Comparison of ENCODE assay signal across 28 cellular contexts in the genomic region with DNA sequence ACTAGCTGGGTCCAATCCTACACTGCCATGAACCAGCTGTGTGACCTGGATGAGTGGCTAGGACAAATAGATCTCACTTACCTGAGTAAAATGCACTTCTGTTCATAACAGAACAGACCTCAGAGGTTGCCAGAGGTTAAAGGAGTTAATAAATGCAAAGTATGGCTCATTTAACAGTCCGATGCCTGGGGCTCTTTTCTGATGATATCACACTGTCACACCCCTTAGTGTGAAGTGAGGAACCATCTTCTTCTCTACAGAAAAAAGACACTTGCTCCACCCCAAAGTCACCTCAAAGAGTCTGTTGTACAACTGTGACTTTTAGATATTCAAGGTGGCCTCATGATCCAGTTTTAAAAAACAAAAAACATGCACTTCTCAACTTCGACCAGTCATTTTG.
"Had no signal": no experiment of that assay in that cellular context is flagged by ENCODE, and none has a peak within 500 bp of the region (broad histone marks: within the 10 kb centered on the region; RNA-seq: fewer than 3 reads in every experiment).

No MANE protein-coding gene starts in this region.

- H3K4me3 ChIP-seq: colonic mucosa, esophagus muscularis mucosa, gastroesophageal sphincter, heart right ventricle, lower lobe of right lung, neural progenitor cell, psoas muscle, sigmoid colon, stomach, thyroid gland, vagina had no signal

- ATAC-seq: foreskin keratinocyte; gastroesophageal sphincter; heart right ventricle; left ventricle myocardium superior; lower lobe of right lung; psoas muscle; right cardiac atrium; stimulated activated effector memory CD8-positive, alpha-beta T cell treated with anti-CD3 and anti-CD28 coated beads, Interleukin-12 subunit alpha, Interleukin-12 subunit beta, amount 100 ng/mL, for 72 hours had no signal

- H3K4me1 Mint-ChIP-seq: nephron; neural progenitor cell; stimulated activated effector memory CD8-positive, alpha-beta T cell treated with anti-CD3 and anti-CD28 coated beads, Interleukin-12 subunit alpha, Interleukin-12 subunit beta, amount 100 ng/mL, for 72 hours had no signal

- H3K27me3 ChIP-seq: colonic mucosa, esophagus muscularis mucosa, foreskin keratinocyte, gastroesophageal sphincter, neural progenitor cell, sigmoid colon, stomach, thyroid gland, vagina had no signal

- H3K9ac ChIP-seq: neural progenitor cell, parathyroid adenoma had no signal

- H3K27ac Mint-ChIP-seq: dendritic cell treated with granulocyte-macrophage colony-stimulating factor and Interleukin-4, amounts not matched to agents 40 ng/mL and 50 ng/mL, for 4 days; nephron; neural progenitor cell; stimulated activated effector memory CD8-positive, alpha-beta T cell treated with anti-CD3 and anti-CD28 coated beads, Interleukin-12 subunit alpha, Interleukin-12 subunit beta, amount 100 ng/mL, for 72 hours had no signal

- H3K27ac ChIP-seq: colonic mucosa, esophagus muscularis mucosa, foreskin keratinocyte, gastroesophageal sphincter, heart right ventricle, lower lobe of right lung, neural progenitor cell, parathyroid adenoma, psoas muscle, sigmoid colon, stomach, thyroid gland, vagina had no signal

- H3K4me1 ChIP-seq: colonic mucosa, esophagus muscularis mucosa, foreskin keratinocyte, gastroesophageal sphincter, heart right ventricle, lower lobe of right lung, neural progenitor cell, parathyroid adenoma, psoas muscle, sigmoid colon, stomach, vagina had no signal

- H3K9me3 Mint-ChIP-seq: dendritic cell treated with granulocyte-macrophage colony-stimulating factor and Interleukin-4, amounts not matched to agents 40 ng/mL and 50 ng/mL, for 4 days; nephron; stimulated activated effector memory CD8-positive, alpha-beta T cell treated with anti-CD3 and anti-CD28 coated beads, Interleukin-12 subunit alpha, Interleukin-12 subunit beta, amount 100 ng/mL, for 72 hours had no signal

- DNase-seq: colonic mucosa; effector CD8-positive, alpha-beta T cell; foreskin keratinocyte; glutamatergic neuron; heart right ventricle; hippocampal formation; islet precursor cell; kidney glomerular epithelial cell; left ventricle myocardium superior; lower lobe of right lung; psoas muscle; right cardiac atrium; sigmoid colon; stimulated activated CD4-positive, alpha-beta T cell treated with anti-CD3 and anti-CD28 coated beads, Interleukin-2, amount 100 ng/mL, for 24 hours; stimulated activated CD4-positive, alpha-beta T cell treated with anti-CD3 and anti-CD28 coated beads, Interleukin-4, amount 100 ng/mL, for 24 hours; stimulated activated naive CD4-positive, alpha-beta T cell treated with Interleukin-2 at 50 U/mL for 16 hours; stomach; thyroid gland; trophoblast cell had no signal

- H3K4me2 ChIP-seq: neural progenitor cell had no signal

- H2AFZ ChIP-seq: neural progenitor cell, parathyroid adenoma had no signal

- H3K36me3 Mint-ChIP-seq: neural progenitor cell; stimulated activated effector memory CD8-positive, alpha-beta T cell treated with anti-CD3 and anti-CD28 coated beads, Interleukin-12 subunit alpha, Interleukin-12 subunit beta, amount 100 ng/mL, for 72 hours had no signal

- FAIRE-seq: endothelial cell of umbilical vein had no signal

- H3K79me2 ChIP-seq: parathyroid adenoma had no signal

- H3K9me3 ChIP-seq: colonic mucosa, esophagus muscularis mucosa, gastroesophageal sphincter, heart right ventricle, lower lobe of right lung, psoas muscle, sigmoid colon, stomach, thyroid gland, vagina had no signal

- H3K36me3 ChIP-seq: colonic mucosa, esophagus muscularis mucosa, gastroesophageal sphincter, heart right ventricle, lower lobe of right lung, neural progenitor cell, sigmoid colon, stomach, thyroid gland, vagina had no signal

- H3K4me3 Mint-ChIP-seq: dendritic cell treated with granulocyte-macrophage colony-stimulating factor and Interleukin-4, amounts not matched to agents 40 ng/mL and 50 ng/mL, for 4 days; nephron; neural progenitor cell; stimulated activated effector memory CD8-positive, alpha-beta T cell treated with anti-CD3 and anti-CD28 coated beads, Interleukin-12 subunit alpha, Interleukin-12 subunit beta, amount 100 ng/mL, for 72 hours had no signal
